Comparison of ENCODE assay signal across 26 cellular contexts in the genomic region with DNA sequence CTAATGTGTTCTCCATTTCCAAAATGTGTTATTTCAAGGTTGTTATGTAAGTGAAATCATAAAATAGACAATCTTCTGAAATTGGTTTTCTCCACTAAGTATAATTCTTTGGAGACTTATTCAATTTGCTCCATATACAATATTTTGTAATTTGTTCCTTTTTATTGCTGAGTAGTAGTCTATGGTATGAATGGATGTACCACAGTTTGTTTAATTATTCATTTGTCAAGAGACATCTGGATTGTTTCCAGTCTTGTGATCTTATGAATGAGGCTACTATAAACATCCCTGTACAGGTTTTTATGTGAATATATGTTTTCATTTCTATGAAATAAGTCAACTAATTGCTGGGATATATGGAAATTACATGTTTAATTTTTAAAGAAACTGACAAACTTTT.
"Had no signal": no experiment of that assay in that cellular context is flagged by ENCODE, and none has a peak within 500 bp of the region (broad histone marks: within the 10 kb centered on the region; RNA-seq: fewer than 3 reads in every experiment).

No MANE protein-coding gene starts in this region.

- DNase-seq: colonic mucosa; cortex of kidney; dermis blood vessel endothelial cell; dorsolateral prefrontal cortex; effector CD4-positive, alpha-beta T cell; effector CD8-positive, alpha-beta T cell; effector memory CD4-positive, alpha-beta T cell; effector memory CD8-positive, alpha-beta T cell; endodermal cell; erythroblast; esophagus squamous epithelium; foreskin fibroblast; foreskin keratinocyte; foreskin melanocyte; gastrocnemius medialis; glutamatergic neuron; head of caudate nucleus; heart left ventricle; heart right ventricle had no signal

- H2AFZ ChIP-seq: hepatocyte had no signal

- H3K4me1 ChIP-seq: colonic mucosa, esophagus muscularis mucosa, esophagus squamous epithelium, foreskin keratinocyte, gastrocnemius medialis, gastroesophageal sphincter, heart left ventricle, heart right ventricle had no signal

- H3K27me3 ChIP-seq: colonic mucosa, esophagus muscularis mucosa, esophagus squamous epithelium, foreskin keratinocyte, gastrocnemius medialis, gastroesophageal sphincter, heart left ventricle, heart right ventricle, hepatocyte had no signal

- H3K4me3 ChIP-seq: colonic mucosa, coronary artery, dorsolateral prefrontal cortex, esophagus muscularis mucosa, esophagus squamous epithelium, gastrocnemius medialis, gastroesophageal sphincter, heart left ventricle, heart right ventricle, hepatocyte had no signal

- ATAC-seq: effector memory CD8-positive, alpha-beta T cell; esophagus mucosa; foreskin keratinocyte; gastrocnemius medialis; gastroesophageal sphincter; heart left ventricle; heart right ventricle had no signal

- FAIRE-seq: endothelial cell of umbilical vein had no signal

- H3K9me3 ChIP-seq: colonic mucosa, esophagus muscularis mucosa, gastrocnemius medialis, gastroesophageal sphincter had no signal

- H3K27ac ChIP-seq: colonic mucosa, coronary artery, dorsolateral prefrontal cortex, epithelial cell of prostate, esophagus muscularis mucosa, esophagus squamous epithelium, foreskin keratinocyte, gastrocnemius medialis, gastroesophageal sphincter, heart left ventricle, heart right ventricle, hepatocyte had no signal

- H3K4me2 ChIP-seq: hepatocyte had no signal

- H3K79me2 ChIP-seq: hepatocyte had no signal

- H3K36me3 ChIP-seq: colonic mucosa, esophagus muscularis mucosa, esophagus squamous epithelium, gastrocnemius medialis, gastroesophageal sphincter, heart left ventricle, heart right ventricle had no signal
